In genomic region chr15:91982401-91982800, GRCh38 we compare ENCODE assay signal across 19 cellular contexts.
A peak's percentile ranks its signal among the peaks of the same experiment; 100 is the strongest.
DNase-seq lines count a peak whose midpoint lies in the region; ATAC-seq, FAIRE-seq and TF ChIP-seq lines count a peak whose summit lies in the region.
"Had no signal": no experiment of that assay in that cellular context is flagged by ENCODE, and none has a peak within 500 bp of the region (broad histone marks: within the 10 kb centered on the region; RNA-seq: fewer than 3 reads in every experiment).

No MANE protein-coding gene starts in this region.

- no peaks in the 10 kb centered on the region for H3K9me3 ChIP-seq in H9 (ENCODE audit: control insufficient read depth, low read depth, low read length)
- no peaks in the 10 kb centered on the region for H3K9me3 ChIP-seq in OCI-LY3 (ENCODE audit: insufficient read depth, low read length)
- no peaks in the 10 kb centered on the region for H3K9me3 ChIP-seq in H1 (ENCODE audit: insufficient read depth in 2 of 2, low read depth in 1 of 2, low read length in 1 of 2)
- H3K9me3 ChIP-seq: BLaER1, prostate gland had no signal

- no peak overlapping the region for H3K4me3 ChIP-seq in OCI-LY3 (ENCODE audit: low read length)
- no peak overlapping the region for H3K4me3 ChIP-seq in H1 (ENCODE audit: extremely low read depth in 1 of 4, insufficient read depth in 2 of 4, low read depth in 3 of 4, low read length in 4 of 4)
- H3K4me3 ChIP-seq: BLaER1, prostate gland, skin epidermis had no signal

- peaks cover 1% of the 10 kb centered on the region; the same call in 1 of the 2 replicates for H3K27me3 Mint-ChIP-seq in H9 (ENCODE audit: low read depth)
- H3K27me3 Mint-ChIP-seq in activated T-helper 17 cell treated with anti-CD3 and anti-CD28 coated beads, Interleukin-2, amount 50 U/mL, for 72 hours: no peaks in the 10 kb centered on the region

- H3K4me1 Mint-ChIP-seq in H9: peaks cover 0 to 7% of the 10 kb centered on the region in 2 experiments; a peak in 1 of 4 replicates
- H3K4me1 Mint-ChIP-seq in activated T-helper 17 cell treated with anti-CD3 and anti-CD28 coated beads, Interleukin-2, amount 50 U/mL, for 72 hours: peaks cover 9% of the 10 kb centered on the region

- H3K9me3 Mint-ChIP-seq in H9: no peaks in the 10 kb centered on the region
- H3K9me3 Mint-ChIP-seq in activated T-helper 17 cell treated with anti-CD3 and anti-CD28 coated beads, Interleukin-2, amount 50 U/mL, for 72 hours: no peaks in the 10 kb centered on the region
- H3K9me3 Mint-ChIP-seq: nephron had no signal

- H3K79me1 ChIP-seq in H9 (ENCODE audit: insufficient read depth, low read depth, low read length, poor library complexity, severe bottlenecking) (no peaks in the 10 kb centered on the region), H1 (ENCODE audit: low read depth, low read length) (no peaks in the 10 kb centered on the region; the same call in 1 of the 2 replicates)

- no peak overlapping the region for H3K4ac ChIP-seq in H9 (ENCODE audit: low read depth, low read length)
- H3K4ac ChIP-seq in H1 (replicated peaks; ENCODE audit: insufficient read length, low read depth, low read length): no peak overlapping the region

- H4K91ac ChIP-seq in H9 (ENCODE audit: insufficient read length, low read depth, low read length) (no peak overlapping the region), H1 (replicated peaks; ENCODE audit: insufficient read length, low read length) (no peak overlapping the region)

- H3K4me1 ChIP-seq in H9 (ENCODE audit: insufficient read depth, low read length) (no peaks in the 10 kb centered on the region), OCI-LY3 (ENCODE audit: low read length) (no peaks in the 10 kb centered on the region), H1 (replicated peaks in 1 of 4; ENCODE audit: control insufficient read depth in 3 of 4, insufficient read depth in 4 of 4, low read length in 3 of 4) (peaks cover 0 to 3% (median 0%) of the 10 kb centered on the region in 4 experiments; a peak in 1 of 7 replicates)
- H3K4me1 ChIP-seq: prostate gland had no signal

- POLR2A ChIA-PET in H1 (lab: Charles Lee; ENCODE audit: partially characterized antibody): interaction anchor here (0.9 kb wide), 1 partner anchor 128 kb away, joined by 3 read pairs; no protein-coding TSS in a partner anchor

- H4K5ac ChIP-seq in H9 (ENCODE audit: insufficient read length, low read depth, low read length) (no peak overlapping the region), H1 (ENCODE audit: insufficient read length, low read depth, low read length) (no peak overlapping the region)

- H2BK15ac ChIP-seq in H9 (ENCODE audit: low read depth, low read length) (no peak overlapping the region), H1 (ENCODE audit: low read length) (no peak overlapping the region)

- H2AK5ac ChIP-seq in H9 (ENCODE audit: insufficient read length, low read length): no peak overlapping the region
- H2AK5ac ChIP-seq in H1 (ENCODE audit: low read depth, low read length): no peak overlapping the region

- no peak overlapping the region for H2BK120ac ChIP-seq in H9 (ENCODE audit: low read depth, low read length, poor library complexity, severe bottlenecking)
- H2BK120ac ChIP-seq in H1 (replicated peaks; ENCODE audit: low read depth, low read length): no peak overlapping the region

- H3K18ac ChIP-seq in H9 (ENCODE audit: insufficient read length, low read depth, low read length): no peak overlapping the region
- H3K18ac ChIP-seq in H1 (ENCODE audit: extremely low read depth, low read length): no peak overlapping the region

- H3K14ac ChIP-seq in H9 (ENCODE audit: insufficient read depth, low read length): no peak overlapping the region; the same call in 1 of the 2 replicates
- no peak overlapping the region for H3K14ac ChIP-seq in H1 (ENCODE audit: insufficient read length)

- H3K36me3 ChIP-seq in OCI-LY3 (replicated peaks; ENCODE audit: low read depth, low read length) (no peaks in the 10 kb centered on the region), H1 (ENCODE audit: control insufficient read depth in 2 of 4, insufficient read depth in 4 of 4, low read length in 3 of 4) (no peaks in the 10 kb centered on the region)
- H3K36me3 ChIP-seq: BLaER1, prostate gland had no signal

- H3K27ac Mint-ChIP-seq in H9: no peak overlapping the region
- no peak overlapping the region for H3K27ac Mint-ChIP-seq in activated T-helper 17 cell treated with anti-CD3 and anti-CD28 coated beads, Interleukin-2, amount 50 U/mL, for 72 hours
- H3K27ac Mint-ChIP-seq: nephron had no signal

- no peaks in the 10 kb centered on the region for H4K20me1 ChIP-seq in H9 (ENCODE audit: control insufficient read depth, insufficient read depth, insufficient read length)
- no peaks in the 10 kb centered on the region for H4K20me1 ChIP-seq in OCI-LY3 (ENCODE audit: insufficient read depth, low read length)
- no peaks in the 10 kb centered on the region for H4K20me1 ChIP-seq in H1 (replicated peaks in 1 of 2; ENCODE audit: control insufficient read depth in 1 of 2, insufficient read depth in 2 of 2, low read length in 2 of 2)
- H4K20me1 ChIP-seq: BLaER1 had no signal

- FAIRE-seq in H1 (lab: Jason Lieb, UNC): peak; percentile 39
- FAIRE-seq: G401.6 had no signal

- ATAC-seq in activated T-helper 17 cell treated with anti-CD3 and anti-CD28 coated beads, Interleukin-2, amount 50 U/mL, for 72 hours (replicated peaks): no peak
- ATAC-seq in GM19023 (IDR thresholded peaks at IDR 0.05; ENCODE audit: unreplicated experiment): no peak
- ATAC-seq: left cardiac atrium had no signal

- H3K23ac ChIP-seq in H9 (ENCODE audit: insufficient read length, low read depth, low read length): no peak overlapping the region
- no peak overlapping the region for H3K23ac ChIP-seq in H1 (ENCODE audit: insufficient read length)

- no peak overlapping the region for H3T11ph ChIP-seq in H9 (ENCODE audit: low read length)

- H3K79me2 ChIP-seq in H9 (ENCODE audit: insufficient read depth, low read length) (no peaks in the 10 kb centered on the region; the same call in 1 of the 2 replicates), OCI-LY3 (ENCODE audit: low read length) (no peaks in the 10 kb centered on the region), H1 (ENCODE audit: control insufficient read depth in 1 of 2, insufficient read depth in 2 of 2, low read length in 2 of 2) (no peaks in the 10 kb centered on the region)

- WGBS in H9 (ENCODE audit: extremely low coverage, insufficient read length, low lambda C conversion rate): no CpG with 5 or more reads among the region's 2 CpGs
- WGBS in H1 (ENCODE audit: extremely low coverage in 1 of 2, insufficient coverage in 1 of 2, insufficient read length in 1 of 2, insufficient replicate concordance in 2 of 2, low coverage in 1 of 2, low lambda C conversion rate in 2 of 2, missing lambda C conversion rate in 1 of 2), 2 experiments: 80% methylated on average over 2 of the region's 2 CpGs; no CpG with 5 or more reads in 1 of the 2 experiments

- no peak overlapping the region for H3K9ac ChIP-seq in H9 (ENCODE audit: extremely low read depth, insufficient read length, low read length)
- no peak overlapping the region for H3K9ac ChIP-seq in OCI-LY3 (ENCODE audit: low read length)
- H3K9ac ChIP-seq in H1 (replicated peaks in 1 of 4; ENCODE audit: extremely low read depth in 1 of 4, low read depth in 3 of 4, low read length in 3 of 4): no peak overlapping the region
- H3K9ac ChIP-seq: BLaER1 had no signal

- no peaks in the 10 kb centered on the region for H3K23me2 ChIP-seq in H9 (ENCODE audit: insufficient read length, low read depth, low read length, poor library complexity, severe bottlenecking)
- H3K23me2 ChIP-seq in H1 (ENCODE audit: low read depth, low read length): no peaks in the 10 kb centered on the region

- H2BK20ac ChIP-seq in H9 (ENCODE audit: low read depth, low read length, poor library complexity, severe bottlenecking) (no peak overlapping the region), H1 (ENCODE audit: low read length) (no peak overlapping the region)

- peak; percentile 19 to 32; a peak in 2 of 4 replicates for TF ChIP-seq RAD21 in H1 (IDR thresholded peaks at IDR 0.05 in 1 of 2, conservative IDR thresholded peaks at IDR 0.05 in 1 of 2; ENCODE audit: low read depth in 2 of 2, low read length in 2 of 2)

- no peak overlapping the region for H3K4me2 ChIP-seq in H9 (ENCODE audit: insufficient read depth, insufficient read length, low read length)
- no peak overlapping the region for H3K4me2 ChIP-seq in OCI-LY3 (ENCODE audit: low read length)
- H3K4me2 ChIP-seq in H1 (ENCODE audit: insufficient read depth in 1 of 2, low read depth in 2 of 2, low read length in 2 of 2): no peak overlapping the region
- H3K4me2 ChIP-seq: BLaER1 had no signal

- no peak for TF ChIP-seq EP300 in H1 (IDR thresholded peaks at IDR 0.05; ENCODE audit: borderline replicate concordance in 1 of 2, low read depth in 2 of 2, low read length in 2 of 2)

- no peak overlapping the region for H3K27ac ChIP-seq in H9 (ENCODE audit: insufficient read length, low read depth, low read length)
- no peak overlapping the region for H3K27ac ChIP-seq in OCI-LY3 (ENCODE audit: low read length)
- no peak overlapping the region for H3K27ac ChIP-seq in H1 (ENCODE audit: low read depth, low read length)
- H3K27ac ChIP-seq: BLaER1, prostate gland, skin epidermis had no signal

- H3K56ac ChIP-seq in H9 (ENCODE audit: insufficient read length, low read depth, low read length): no peak overlapping the region
- no peak overlapping the region for H3K56ac ChIP-seq in H1 (replicated peaks; ENCODE audit: insufficient read length, low read depth, low read length)

- H2BK5ac ChIP-seq in H9 (ENCODE audit: insufficient read length, low read length): no peak overlapping the region
- no peak overlapping the region for H2BK5ac ChIP-seq in H1 (ENCODE audit: low read depth, low read length)

- TF ChIP-seq CTCF in H9 (conservative IDR thresholded peaks at IDR 0.05): 0 out of 3 replicates have a peak, but pooled peaks have one; percentile 10
- peak; percentile 42 for TF ChIP-seq CTCF in OCI-LY3 (IDR thresholded peaks at IDR 0.05; ENCODE audit: low read depth, low read length)
- no peak for TF ChIP-seq CTCF in H1 (IDR thresholded peaks at IDR 0.05; ENCODE audit: control extremely low read depth in 1 of 3, insufficient read depth in 1 of 3, low read depth in 1 of 3, low read length in 3 of 3)

- no peak overlapping the region for H3K4me3 Mint-ChIP-seq in H9
- H3K4me3 Mint-ChIP-seq in activated T-helper 17 cell treated with anti-CD3 and anti-CD28 coated beads, Interleukin-2, amount 50 U/mL, for 72 hours: no peak overlapping the region
- H3K4me3 Mint-ChIP-seq: nephron had no signal

- no peak overlapping the region for H2BK12ac ChIP-seq in H9 (ENCODE audit: insufficient read length, low read depth, low read length)
- H2BK12ac ChIP-seq in H1 (ENCODE audit: low read depth, low read length): no peak overlapping the region

- H4K8ac ChIP-seq in H9 (replicated peaks; ENCODE audit: insufficient read length, low read depth, low read length) (no peak overlapping the region), H1 (ENCODE audit: extremely low read depth, insufficient read depth, low read length) (no peak overlapping the region)

- CTCF ChIA-PET in H1 (lab: Charles Lee; ENCODE audit: partially characterized antibody): interaction anchor here (0.6 to 7.3 kb wide), 9 partner anchors 9 to 192 kb away, joined by 3 to 52 read pairs (median 4); no protein-coding TSS in a partner anchor

- H3K36me3 Mint-ChIP-seq in H9 (ENCODE audit: insufficient read depth in 1 of 3, low read depth in 3 of 3): no peaks in the 10 kb centered on the region; a peak in 1 of 7 replicates
- H3K36me3 Mint-ChIP-seq in activated T-helper 17 cell treated with anti-CD3 and anti-CD28 coated beads, Interleukin-2, amount 50 U/mL, for 72 hours (ENCODE audit: low read depth): no peaks in the 10 kb centered on the region

- no peak overlapping the region for H2AFZ ChIP-seq in H9 (ENCODE audit: low read length)
- H2AFZ ChIP-seq in OCI-LY3 (ENCODE audit: low read depth, low read length): no peak overlapping the region
- no peak overlapping the region for H2AFZ ChIP-seq in H1 (ENCODE audit: low read length)

- H3K27me3 ChIP-seq in H9 (ENCODE audit: insufficient read depth, low read length) (no peaks in the 10 kb centered on the region), OCI-LY3 (ENCODE audit: low read depth, low read length) (peaks cover 65% of the 10 kb centered on the region), H1 (replicated peaks in 1 of 4; ENCODE audit: control insufficient read depth in 3 of 4, extremely low read depth in 1 of 4, insufficient read depth in 3 of 4, low read length in 3 of 4) (no peaks in the 10 kb centered on the region)
- H3K27me3 ChIP-seq: BLaER1 had no signal

- peak; percentile 34 for DNase-seq in AG20443 (ENCODE audit: low spot score)
- DNase-seq in H9: no peak
- DNase-seq in H1 (ENCODE audit: low read depth in 1 of 2, low spot score in 2 of 2): no peak
- DNase-seq in AG08396 (ENCODE audit: low spot score): no peak
- DNase-seq in hepatic stellate cell (ENCODE audit: low spot score): no peak
- DNase-seq: activated CD4-positive, alpha-beta T cell treated with anti-CD3 and anti-CD28 coated beads, Interleukin-2, amount 50 U/mL, for 1 hour; aorta; left cardiac atrium; NCI-H2081 treated with DMSO at 0.1 percent for 48 hours; NCI-H526; stimulated activated CD4-positive, alpha-beta T cell treated with anti-CD3 and anti-CD28 coated beads, Interleukin-4, amount 100 ng/mL, for 1 hour had no signal

- TF ChIP-seq POLR2A in H1 (IDR thresholded peaks at IDR 0.05; ENCODE audit: control extremely low read depth in 1 of 2, low read depth in 2 of 2, low read length in 2 of 2): no peak

Comparison
In these comparisons a context has a peak if more than half of its experiments do, and no peak if none do; other contexts are left out.
1. CTCF ChIP-seq: peak in H9 (single experiment) and OCI-LY3 (single experiment); none in H1 (0 of 3).